ENCODE assay signal across 8 cellular contexts in genomic region chr12:56117778-56118687, GRCh38. TPM values are rescaled to one million over a fixed set of nuclear protein-coding genes. Genes with fewer than 3 reads are reported as not detected.
DNase-seq lines count a peak whose midpoint lies in the region; ATAC-seq and TF ChIP-seq lines count a peak whose summit lies in the region.

ZC3H10 (plus strand) TSS chr12:56118266; CDS start chr12:56120563, 2,297 bp downstream.

- H3K27me3 ChIP-seq in SK-N-SH (ENCODE audit: insufficient read depth) (no peaks in the 10 kb centered on the region), thyroid gland (no peaks in the 10 kb centered on the region)

- H3F3A ChIP-seq in SK-N-SH (replicated peaks; ENCODE audit: insufficient read depth): peaks cover 35% of the 10 kb centered on the region

- POLR2A ChIA-PET in SK-N-SH (lab: Yijun Ruan, JAX): interaction anchor here (0.6 to 2.5 kb wide), 19 partner anchors 9 to 379 kb away, joined by 3 to 44 read pairs (median 3); partner anchors contain the start of genes DNAJC14, ERBB3, ESYT1 and MYL6

- H3K4me3 Mint-ChIP-seq in activated naive CD8-positive, alpha-beta T cell: peak within 1 kb of the TSS; percentile 97
- H3K4me3 Mint-ChIP-seq in osteocyte (ENCODE audit: unreplicated experiment): peak within 1 kb of the TSS; percentile 99

- H3K4me3 ChIP-seq in SK-N-SH (ENCODE audit: low read depth in 2 of 2, low read length in 1 of 2) (peak within 1 kb of the TSS; percentile 89 to 94), thyroid gland (replicated peaks in 1 of 3) (peak within 1 kb of the TSS; percentile 56 to 83 (median 61))

- H3K36me3 Mint-ChIP-seq in activated naive CD8-positive, alpha-beta T cell: peaks cover 13% of the 10 kb centered on the region
- H3K36me3 Mint-ChIP-seq in osteocyte (ENCODE audit: unreplicated experiment): peaks cover 31% of the 10 kb centered on the region

- H3K9me3 ChIP-seq in SK-N-SH (no peaks in the 10 kb centered on the region), thyroid gland (no peaks in the 10 kb centered on the region)

- TF ChIP-seq CTCF in GM10266 (IDR thresholded peaks at IDR 0.05; ENCODE audit: control insufficient read depth, insufficient read depth, low read depth, missing control alignments) (peak; percentile 65), SK-N-SH (IDR thresholded peaks at IDR 0.05) (peak; percentile 51), osteocyte (IDR thresholded peaks at IDR 0.05) (peak; percentile 66), thyroid gland (IDR thresholded peaks at IDR 0.05) (peak in 4 of 6 experiments; percentile 36 to 57 (median 41))

- peak within 1 kb of the TSS; percentile 93 for H3K4me2 ChIP-seq in SK-N-SH

- H3K27ac ChIP-seq in SK-N-SH (ENCODE audit: low read depth in 2 of 2, low read length in 1 of 2) (peak within 1 kb of the TSS; percentile 93 to 95), thyroid gland (peak within 1 kb of the TSS; percentile 88 to 94 (median 92))

- H3K4me1 ChIP-seq in SK-N-SH (ENCODE audit: control insufficient read depth in 1 of 2, insufficient read depth in 2 of 2, low read depth in 1 of 2, low read length in 1 of 2) (peaks cover 18 to 20% of the 10 kb centered on the region in 2 experiments; a peak in 3 of 4 replicates), thyroid gland (peaks cover 14 to 19% of the 10 kb centered on the region in 2 donors)

- peak within 1 kb of the TSS; percentile 99 for H3K27ac Mint-ChIP-seq in activated naive CD8-positive, alpha-beta T cell
- H3K27ac Mint-ChIP-seq in osteocyte (ENCODE audit: unreplicated experiment): peak within 1 kb of the TSS; percentile 98

- peak within 1 kb of the TSS; percentile 23; the same call in 1 of the 2 replicates for H2AFZ ChIP-seq in SK-N-SH (ENCODE audit: low read depth)

- peaks cover 33% of the 10 kb centered on the region for H3K4me1 Mint-ChIP-seq in activated naive CD8-positive, alpha-beta T cell (ENCODE audit: low read depth)
- peaks cover 36% of the 10 kb centered on the region for H3K4me1 Mint-ChIP-seq in osteocyte (ENCODE audit: unreplicated experiment)

- TF ChIP-seq POLR2A in thyroid gland (IDR thresholded peaks at IDR 0.05): peak; percentile 72 to 95

- DNase-seq in GM10266 (ENCODE audit: extremely low spot score) (peak; percentile 92), NCI-H1048 (lab: John Stamatoyannopoulos, UW) (peak; percentile 99), SK-N-SH (peak; percentile 89), head of caudate nucleus (peak; percentile 92 to 99 (median 97)), osteocyte (ENCODE audit: extremely low spot score, unreplicated experiment) (peak; percentile 99), thyroid gland (peak; percentile 99)

- H3K9me3 Mint-ChIP-seq in activated naive CD8-positive, alpha-beta T cell (ENCODE audit: low read depth): no peaks in the 10 kb centered on the region
- no peaks in the 10 kb centered on the region for H3K9me3 Mint-ChIP-seq in osteocyte (ENCODE audit: unreplicated experiment)

- H4K20me1 ChIP-seq in SK-N-SH (ENCODE audit: insufficient read depth): peaks cover 3% of the 10 kb centered on the region; the same call in 1 of the 2 replicates

- no peaks in the 10 kb centered on the region for H3K27me3 Mint-ChIP-seq in activated naive CD8-positive, alpha-beta T cell
- H3K27me3 Mint-ChIP-seq in osteocyte (ENCODE audit: unreplicated experiment): no peaks in the 10 kb centered on the region

- peaks cover 46% of the 10 kb centered on the region for H3K79me2 ChIP-seq in SK-N-SH (ENCODE audit: insufficient read depth)

- peaks cover 17 to 36% of the 10 kb centered on the region in 2 experiments for H3K36me3 ChIP-seq in SK-N-SH (replicated peaks in 1 of 2; ENCODE audit: control insufficient read depth in 1 of 2, insufficient read depth in 2 of 2, low read length in 1 of 2)
- H3K36me3 ChIP-seq in thyroid gland: peaks cover 12 to 17% of the 10 kb centered on the region in 2 donors

- CTCF ChIA-PET in SK-N-SH (lab: Yijun Ruan, JAX): interaction anchor here (0.6 to 16.0 kb wide), 28 partner anchors 9 to 512 kb away, joined by 3 to 272 read pairs (median 4); partner anchors contain the start of genes ANKRD52, ERBB3, ESYT1 and MYL6

- TF ChIP-seq RAD21 in SK-N-SH (IDR thresholded peaks at IDR 0.05; ENCODE audit: low read length): no peak

- peak within 1 kb of the TSS; percentile 97 for H3K9ac ChIP-seq in SK-N-SH

- ATAC-seq in HG02588 (IDR thresholded peaks at IDR 0.05; ENCODE audit: unreplicated experiment): peak; percentile 83

- H3K9me2 ChIP-seq in SK-N-SH: no peaks in the 10 kb centered on the region

- 2% methylated on average over 17 of the region's 61 CpGs for WGBS in SK-N-SH (ENCODE audit: low lambda C conversion rate)
- 1 to 3% methylated on average over 29 to 30 of the region's 61 CpGs for WGBS in thyroid gland, 2 donors

- intact Hi-C loops in head of caudate nucleus (cut with DNase I): loop anchor here (5.0 kb wide), 1 partner anchor 34 kb away; the partner anchor contains the start of gene MYL6B
- intact Hi-C loops in thyroid gland (cut with DNase I): no loop called here

- TF ChIP-seq EP300 in SK-N-SH (IDR thresholded peaks at IDR 0.05; ENCODE audit: borderline replicate concordance in 1 of 2, low read depth in 1 of 2, low read length in 1 of 2): peak in 1 of 2 experiments; percentile 51; a peak in 2 of 4 replicates

TF ChIP-seq in SK-N-SH, 30 proteins besides CTCF, POLR2A, EP300 and RAD21 (continues in another document):
- TF ChIP-seq REST (IDR thresholded peaks at IDR 0.05; ENCODE audit: low read depth, low read length) (0 out of 2 replicates have a peak, but pooled peaks have one; percentile 6), SMC3 (IDR thresholded peaks at IDR 0.05; ENCODE audit: low read depth, low read length) (no peak), MAX (IDR thresholded peaks at IDR 0.05; ENCODE audit: low read depth) (peak; percentile 96), EZH2phosphoT487 (IDR thresholded peaks at IDR 0.05; ENCODE audit: borderline replicate concordance, low read depth) (no peak), USF2 (IDR thresholded peaks at IDR 0.05; ENCODE audit: borderline replicate concordance, low read depth, low read length) (no peak; the same call in 1 of the 2 replicates), FOXJ3 (CRISPR knock-in tag; IDR thresholded peaks at IDR 0.05) (peak; percentile 68; the same call in 1 of the 2 replicates), NRF1 (IDR thresholded peaks at IDR 0.05; ENCODE audit: low read depth, low read length) (no peak), GATA2 (CRISPR knock-in tag; IDR thresholded peaks at IDR 0.05) (no peak), USF1 (IDR thresholded peaks at IDR 0.05; ENCODE audit: borderline replicate concordance, low read depth) (no peak), GABPA (IDR thresholded peaks at IDR 0.05; ENCODE audit: low read depth) (peak; percentile 99), POLR2AphosphoS5 (IDR thresholded peaks at IDR 0.05; ENCODE audit: low read depth, low read length) (peak; percentile 99)

RNA-seq across cellular contexts. Expression of gene ZC3H10, which starts in this region (rescaled TPM):
- 1.9 and 2.0 TPM in 2 replicates for polyA plus RNA-seq in SK-N-SH (2012; rRNA removed)
- polyA plus RNA-seq in SK-N-SH (2012; cell fraction: cytosol; rRNA removed): 1.1 and 1.3 TPM in 2 replicates
- polyA plus RNA-seq in SK-N-SH (2012; cell fraction: nucleus; rRNA removed): 4.3 and 4.4 TPM in 2 replicates
- 10.5 and 11.8 TPM in 2 replicates for total RNA-seq in osteocyte
- 1 to 10 TPM; 4.7 to 7.7 (median 5.6) TPM for total RNA-seq in thyroid gland

Comparison
In these comparisons a context has a peak if more than half of its experiments do, and no peak if none do; other contexts are left out.
1. Peak in every context shown above with its lines: DNase-seq, ATAC-seq, H3K4me3 ChIP-seq and H3K27ac ChIP-seq.